ENCODE assay signal across 11 cellular contexts in genomic region chr19:48646912-48647216, GRCh38. TPM values are rescaled to one million over a fixed set of nuclear protein-coding genes. Genes with fewer than 3 reads are reported as not detected.
DNase-seq lines count a peak whose midpoint lies in the region; ATAC-seq and TF ChIP-seq lines count a peak whose summit lies in the region.
"Had no signal": no experiment of that assay in that cellular context is flagged by ENCODE, and none has a peak within 500 bp of the region (broad histone marks: within the 10 kb centered on the region; RNA-seq: fewer than 3 reads in every experiment).

No MANE protein-coding gene starts in this region.

- H3K9me3 Mint-ChIP-seq in CD4-positive, alpha-beta T cell: no peaks in the 10 kb centered on the region
- H3K9me3 Mint-ChIP-seq in naive B cell: no peaks in the 10 kb centered on the region

- no peaks in the 10 kb centered on the region for H3F3A ChIP-seq in PC-3 (ENCODE audit: low read length, unreplicated experiment)

- no peak for DNase-seq in CD4-positive, alpha-beta T cell
- DNase-seq in naive B cell: no peak
- no peak for DNase-seq in GDM1 (lab: John Stamatoyannopoulos, UW)
- no peak for DNase-seq in SIG-M5 (lab: John Stamatoyannopoulos, UW)
- DNase-seq in PC-3: no peak

- WGBS in HUES64: 59% methylated on average over 3 of the region's 3 CpGs

- intact Hi-C loops in CD4-positive, alpha-beta T cell (cut with DNase I, micrococcal nuclease): loop anchor here (1.0 to 5.0 kb wide), 10 partner anchors 9 to 320 kb away; partner anchors contain the start of genes FTL (in 1 of the 2) and HSD17B14 (in 1 of the 2)
- intact Hi-C loops in PC-3 (cut with micrococcal nuclease): loop anchor here (1.0 to 2.0 kb wide), 2 partner anchors 67 to 196 kb away; no protein-coding TSS in a partner anchor

- no peak for TF ChIP-seq CTCF in CD4-positive, alpha-beta T cell (IDR thresholded peaks at IDR 0.05)
- TF ChIP-seq CTCF in PC-3 (conservative IDR thresholded peaks at IDR 0.05; ENCODE audit: low read depth, low read length): no peak

- H2AFZ ChIP-seq in PC-3 (ENCODE audit: low read length): no peak overlapping the region

- no peak overlapping the region for H3K27ac ChIP-seq in CD4-positive, alpha-beta T cell (ENCODE audit: low read depth, low read length)
- no peak overlapping the region for H3K27ac ChIP-seq in HUES64 (ENCODE audit: low read depth, low read length)
- peak overlapping the region; percentile 40 for H3K27ac ChIP-seq in angular gyrus (ENCODE audit: low read depth, low read length)
- no peak overlapping the region for H3K27ac ChIP-seq in PC-3 (ENCODE audit: low read length)

- H3K9ac ChIP-seq in HUES64 (ENCODE audit: low read depth, low read length): no peak overlapping the region
- H3K9ac ChIP-seq in PC-3 (ENCODE audit: low read length): no peak overlapping the region

- H3K9me3 ChIP-seq in CD4-positive, alpha-beta T cell (ENCODE audit: control insufficient read depth, low read length): no peaks in the 10 kb centered on the region
- H3K9me3 ChIP-seq in HUES64 (ENCODE audit: insufficient read depth, low read depth, low read length) (no peaks in the 10 kb centered on the region), PC-3 (ENCODE audit: low read length) (no peaks in the 10 kb centered on the region)
- H3K9me3 ChIP-seq: upper lobe of right lung had no signal

- no peak for ATAC-seq in CD4-positive, alpha-beta T cell (ENCODE audit: poor library complexity)
- no peak for ATAC-seq in naive B cell (ENCODE audit: low read depth in 2 of 2)
- no peak for ATAC-seq in GM19452 (IDR thresholded peaks at IDR 0.05; ENCODE audit: unreplicated experiment)
- ATAC-seq in PC-3: no peak

- no peaks in the 10 kb centered on the region for H3K27me3 Mint-ChIP-seq in CD4-positive, alpha-beta T cell
- H3K27me3 Mint-ChIP-seq in naive B cell: no peaks in the 10 kb centered on the region

- H3K4me3 Mint-ChIP-seq in CD4-positive, alpha-beta T cell: peak overlapping the region; percentile 57
- H3K4me3 Mint-ChIP-seq in naive B cell: peak overlapping the region; percentile 3 to 98 (median 92)

- peak overlapping the region; percentile 91 for H3K27ac Mint-ChIP-seq in CD4-positive, alpha-beta T cell
- H3K27ac Mint-ChIP-seq in naive B cell: peak overlapping the region in 5 of 6 donors; percentile 40 to 89 (median 74)

- H3K36me3 ChIP-seq in HUES64 (ENCODE audit: insufficient read depth, low read length) (no peaks in the 10 kb centered on the region), PC-3 (ENCODE audit: low read depth, low read length) (no peaks in the 10 kb centered on the region)
- H3K36me3 ChIP-seq: upper lobe of right lung, WERI-Rb-1 had no signal

- CTCF ChIA-PET in CD4-positive, alpha-beta T cell (lab: Charles Lee): interaction anchor here (1.0 to 2.4 kb wide), 8 partner anchors 9 to 255 kb away, joined by 3 to 19 read pairs (median 6); partner anchors contain the start of gene DBP
- CTCF ChIA-PET in PC-3 (lab: Charles Lee): interaction anchor here (1.4 kb wide), 1 partner anchor 92 kb away, joined by 5 read pairs; no protein-coding TSS in a partner anchor

- H3K4me2 ChIP-seq in PC-3 (ENCODE audit: low read length): no peak overlapping the region

- no TSS peak for BruUV-seq in PC-3 (replicated peaks; lab: Mats Ljungman, UMichigan)

- peak overlapping the region; percentile 32; the same call in 1 of the 2 replicates for H3K4me3 ChIP-seq in HUES64 (ENCODE audit: low read length)
- H3K4me3 ChIP-seq in PC-3 (ENCODE audit: low read length): no peak overlapping the region

- H3K4me1 Mint-ChIP-seq in CD4-positive, alpha-beta T cell (ENCODE audit: low read depth): peaks cover 54% of the 10 kb centered on the region
- peaks cover 52 to 67% (median 57%) of the 10 kb centered on the region in 3 donors for H3K4me1 Mint-ChIP-seq in naive B cell

- H3K4me1 ChIP-seq in HUES64 (ENCODE audit: insufficient read depth, low read length) (peaks cover 6% of the 10 kb centered on the region; the same call in 1 of the 2 replicates), PC-3 (ENCODE audit: insufficient read depth, low read length) (peaks cover 6% of the 10 kb centered on the region; the same call in 1 of the 2 replicates)

- H3K79me2 ChIP-seq in PC-3 (ENCODE audit: low read length): no peaks in the 10 kb centered on the region

- H4K20me1 ChIP-seq in PC-3 (ENCODE audit: low read length): no peaks in the 10 kb centered on the region

- H3K9me2 ChIP-seq in PC-3 (replicated peaks; ENCODE audit: low read length): no peaks in the 10 kb centered on the region

- no peaks in the 10 kb centered on the region for H3K27me3 ChIP-seq in CD4-positive, alpha-beta T cell (ENCODE audit: control insufficient read depth, insufficient read depth, low read length)
- no peaks in the 10 kb centered on the region for H3K27me3 ChIP-seq in HUES64 (ENCODE audit: insufficient read depth, low read length)
- no peaks in the 10 kb centered on the region for H3K27me3 ChIP-seq in PC-3 (ENCODE audit: low read length)
- H3K27me3 ChIP-seq: upper lobe of right lung had no signal

- H3K36me3 Mint-ChIP-seq in CD4-positive, alpha-beta T cell (ENCODE audit: low read depth): no peaks in the 10 kb centered on the region
- no peaks in the 10 kb centered on the region for H3K36me3 Mint-ChIP-seq in naive B cell

- POLR2A ChIA-PET in CD4-positive, alpha-beta T cell (lab: Charles Lee): interaction anchor here (0.9 to 2.4 kb wide), 13 partner anchors 10 to 346 kb away, joined by 3 to 43 read pairs (median 4); partner anchors contain the start of genes DBP, GYS1, RPL18 and RUVBL2
- POLR2A ChIA-PET in PC-3 (lab: Charles Lee; ENCODE audit: unreplicated experiment): no interaction called here

RNA-seq across cellular contexts. Expression of gene CA11, which starts 0.9 kb away (rescaled TPM):
- total RNA-seq in CD4-positive, alpha-beta T cell: 10 to 100 TPM; 11.0 to 12.4 TPM
- 61.6 TPM for polyA plus RNA-seq in HUES64 (2013, experiment 1 of 2)
- 56.1 TPM for polyA plus RNA-seq in HUES64 (2013, experiment 2 of 2)
- 10 to 100 TPM in 3 of 6 donors, 1 to 10 TPM in 3; 2.8 to 15.2 (median 10.6) TPM for polyA plus RNA-seq in naive B cell (ENCODE audit: low read depth in 6 of 6)
- 0.63 and 4.1 TPM in 2 replicates for total RNA-seq in PC-3 (2014; rRNA removed)

RNA-seq across cellular contexts. Expression of gene DBP, which starts 9.7 kb away (rescaled TPM):
- total RNA-seq in CD4-positive, alpha-beta T cell: 10 to 100 TPM; 48.3 to 55.6 TPM
- polyA plus RNA-seq in HUES64 (2013, experiment 1 of 2): 5.3 TPM
- polyA plus RNA-seq in HUES64 (2013, experiment 2 of 2): 5.3 TPM
- 10 to 100 TPM; 27.6 to 73.8 (median 46.4) TPM for polyA plus RNA-seq in naive B cell (ENCODE audit: low read depth in 6 of 6)
- total RNA-seq in PC-3 (2014; rRNA removed): 9.0 and 12.2 TPM in 2 replicates

RNA-seq across cellular contexts. Expression of gene NTN5, which starts 26.0 kb away (rescaled TPM):
- 1 to 10 TPM; 2.7 to 3.0 TPM for total RNA-seq in CD4-positive, alpha-beta T cell
- 0.10 TPM for polyA plus RNA-seq in HUES64 (2013, experiment 1 of 2)
- polyA plus RNA-seq in HUES64 (2013, experiment 2 of 2): 0.44 TPM
- polyA plus RNA-seq in naive B cell (ENCODE audit: low read depth in 6 of 6): not detected
- total RNA-seq in PC-3 (2014; rRNA removed): 0.18 and 0.81 TPM in 2 replicates
- total RNA-seq: occipital lobe had no signal

RNA-seq across cellular contexts. Expression of gene SPHK2, which starts 27.6 kb away (rescaled TPM):
- 10 to 100 TPM; 14.1 to 15.3 TPM for total RNA-seq in CD4-positive, alpha-beta T cell
- polyA plus RNA-seq in HUES64 (2013, experiment 1 of 2): 34.3 TPM
- polyA plus RNA-seq in HUES64 (2013, experiment 2 of 2): 32.1 TPM
- polyA plus RNA-seq in naive B cell (ENCODE audit: low read depth in 6 of 6): 10 to 100 TPM in 4 of 6 donors, 1 to 10 TPM in 2; 5.6 to 16.5 (median 10.8) TPM
- total RNA-seq in PC-3 (2014; rRNA removed): 8.5 and 8.6 TPM in 2 replicates

RNA-seq across cellular contexts. Expression of gene RPL18, which starts 27.9 kb away (rescaled TPM):
- total RNA-seq in CD4-positive, alpha-beta T cell: 1,000 to 10,000 TPM; 2,820 to 2,913 TPM
- polyA plus RNA-seq in HUES64 (2013, experiment 1 of 2): 1,104 TPM
- polyA plus RNA-seq in HUES64 (2013, experiment 2 of 2): 1,173 TPM
- 1,000 to 10,000 TPM; 1,850 to 2,706 (median 2,170) TPM for polyA plus RNA-seq in naive B cell (ENCODE audit: low read depth in 6 of 6)
- total RNA-seq in PC-3 (2014; rRNA removed): 1,237 and 1,503 TPM in 2 replicates
